10 cellular contexts compared by ENCODE assay signal in genomic region chr2:23745726-23746105, GRCh38.
DNase-seq lines count a peak whose midpoint lies in the region; ATAC-seq and TF ChIP-seq lines count a peak whose summit lies in the region.
"Had no signal": no experiment of that assay in that cellular context is flagged by ENCODE, and none has a peak within 500 bp of the region (broad histone marks: within the 10 kb centered on the region; RNA-seq: fewer than 3 reads in every experiment).

No MANE protein-coding gene starts in this region.

- no peak overlapping the region for H3K27ac ChIP-seq in HEK293 (ENCODE audit: extremely low read depth, low read depth, low read length)

- no peaks in the 10 kb centered on the region for H3K36me3 ChIP-seq in HEK293 (ENCODE audit: control insufficient read depth in 2 of 2, insufficient read depth in 1 of 2, low read length in 2 of 2)

- peak overlapping the region in 1 of 2 donors; percentile 33 for H3K27ac Mint-ChIP-seq in effector memory CD8-positive, alpha-beta T cell

- POLR2A ChIA-PET in HEK293 (lab: Yijun Ruan, JAX), result no interaction called here

- no peaks in the 10 kb centered on the region for H3K9me3 Mint-ChIP-seq in effector memory CD8-positive, alpha-beta T cell

- H3K36me3 Mint-ChIP-seq in effector memory CD8-positive, alpha-beta T cell (ENCODE audit: insufficient read depth), result peaks cover 4% of the 10 kb centered on the region

- no peak overlapping the region for H3K4me3 ChIP-seq in HEK293 (ENCODE audit: low read depth, low read length)

- H3K4me3 Mint-ChIP-seq in effector memory CD8-positive, alpha-beta T cell, result no peak overlapping the region

- H3K4me1 Mint-ChIP-seq in effector memory CD8-positive, alpha-beta T cell (ENCODE audit: low read depth in 2 of 2), result no peaks in the 10 kb centered on the region

- H3K27me3 Mint-ChIP-seq in effector memory CD8-positive, alpha-beta T cell, result no peaks in the 10 kb centered on the region

- CTCF ChIA-PET in HEK293 (lab: Yijun Ruan, JAX), result interaction anchor here (0.6 kb wide), 1 partner anchor 57 kb away, joined by 3 read pairs; no protein-coding TSS in a partner anchor

- ATAC-seq in SK-N-SH treated with all-trans-retinoic acid at 6 μM for 48 hours, result peak; percentile 72
- no peak for ATAC-seq in effector memory CD8-positive, alpha-beta T cell (replicated peaks)
- ATAC-seq in HG02588 (IDR thresholded peaks at IDR 0.05; ENCODE audit: unreplicated experiment), result no peak

- TF ChIP-seq CTCF in HEK293 (tag by site-specific recombination; IDR thresholded peaks at IDR 0.05), result no peak

- H3K9me3 ChIP-seq in HEK293 (ENCODE audit: control insufficient read depth, insufficient read depth, low read depth, low read length), result no peaks in the 10 kb centered on the region

- in situ Hi-C loops in Caki2 (cut with HindIII; ENCODE audit: low pct_unique_long_range_greater_than_20kb, low sequenced_read_pairs), result no loop called here

- DNase-seq in Caki2 (ENCODE audit: low read depth) (peak; percentile 2), left kidney (ENCODE audit: low read depth, low spot score) (peak; percentile 14), globus pallidus (ENCODE audit: low spot score) (no peak), NCI-H510A (lab: John Stamatoyannopoulos, UW) (no peak)
- DNase-seq in effector memory CD8-positive, alpha-beta T cell, result no peak
- DNase-seq: stimulated activated CD4-positive, alpha-beta T cell treated with anti-CD3 and anti-CD28 coated beads, Interleukin-15, amount 100 ng/mL, for 24 hours; T-helper 2 cell had no signal

- H3K4me1 ChIP-seq in HEK293 (ENCODE audit: control insufficient read depth, insufficient read depth, low read length), result no peaks in the 10 kb centered on the region

TF ChIP-seq in HEK293, 187 proteins besides CTCF, POLR2A, EP300 and RAD21:
- TF ChIP-seq GFI1B (tag by site-specific recombination; IDR thresholded peaks at IDR 0.05) (0 out of 2 replicates have a peak, but pooled peaks have one; percentile 33), WT1 (tag by site-specific recombination; IDR thresholded peaks at IDR 0.05) (no peak)

TF ChIP-seq in SK-N-SH treated with all-trans-retinoic acid at 6 μM for 48 hours, 23 proteins besides CTCF, POLR2A, EP300 and RAD21 (continues in another document):
- TF ChIP-seq CSDC2 (CRISPR knock-in tag; IDR thresholded peaks at IDR 0.05), result no peak
- TF ChIP-seq RARB (CRISPR knock-in tag; IDR thresholded peaks at IDR 0.05), result no peak
- no peak for TF ChIP-seq ZFP30 (CRISPR knock-in tag; IDR thresholded peaks at IDR 0.05)
- no peak for TF ChIP-seq TOX (CRISPR knock-in tag; IDR thresholded peaks at IDR 0.05; ENCODE audit: borderline replicate concordance)
- TF ChIP-seq GLIS3 (CRISPR knock-in tag; IDR thresholded peaks at IDR 0.05), result 0 out of 2 replicates have a peak, but pooled peaks have one; percentile 22
- TF ChIP-seq TSHZ2 (CRISPR knock-in tag; IDR thresholded peaks at IDR 0.05), result peak; percentile 91
- 0 out of 2 replicates have a peak, but pooled peaks have one; percentile 8 for TF ChIP-seq ZNF565 (CRISPR knock-in tag; conservative IDR thresholded peaks at IDR 0.05; ENCODE audit: low read depth)
- peak; percentile 97 for TF ChIP-seq TCF4 (CRISPR knock-in tag; IDR thresholded peaks at IDR 0.05; ENCODE audit: borderline replicate concordance)
- no peak for TF ChIP-seq OSR1 (CRISPR knock-in tag; IDR thresholded peaks at IDR 0.05)
- TF ChIP-seq PATZ1 (CRISPR knock-in tag; IDR thresholded peaks at IDR 0.05; ENCODE audit: borderline replicate concordance), result no peak
- peak; percentile 94 for TF ChIP-seq SNAI2 (CRISPR knock-in tag; IDR thresholded peaks at IDR 0.05)
- TF ChIP-seq POU6F1 (CRISPR knock-in tag; IDR thresholded peaks at IDR 0.05; ENCODE audit: borderline replicate concordance, low read depth), result no peak
- TF ChIP-seq ZC3H10 (CRISPR knock-in tag; IDR thresholded peaks at IDR 0.05), result no peak
- TF ChIP-seq ZNF70 (CRISPR knock-in tag; IDR thresholded peaks at IDR 0.05), result no peak
- TF ChIP-seq CREB5 (CRISPR knock-in tag; IDR thresholded peaks at IDR 0.05; ENCODE audit: low read depth), result no peak
- TF ChIP-seq PPARA (CRISPR knock-in tag; IDR thresholded peaks at IDR 0.05; ENCODE audit: borderline replicate concordance), result no peak
- no peak for TF ChIP-seq ESRRG (CRISPR knock-in tag; IDR thresholded peaks at IDR 0.05)
- no peak for TF ChIP-seq ZNF8 (CRISPR knock-in tag; IDR thresholded peaks at IDR 0.05)
- TF ChIP-seq ARNTL (CRISPR knock-in tag; IDR thresholded peaks at IDR 0.05; ENCODE audit: borderline replicate concordance, low read depth), result no peak
- TF ChIP-seq ZFP3 (CRISPR knock-in tag; IDR thresholded peaks at IDR 0.05), result no peak
- no peak for TF ChIP-seq ISL1 (CRISPR knock-in tag; IDR thresholded peaks at IDR 0.05)
- no peak for TF ChIP-seq BACH2 (CRISPR knock-in tag; IDR thresholded peaks at IDR 0.05; ENCODE audit: borderline replicate concordance)

Comparison
In these comparisons a context has a peak if more than half of its experiments do, and no peak if none do; other contexts are left out.
1. DNase-seq: peak in Caki2 (single experiment) and left kidney (single experiment); none in effector memory CD8-positive, alpha-beta T cell (0 of 3), globus pallidus (single experiment) and NCI-H510A (single experiment).